Comparison of ENCODE assay signal across 14 cellular contexts in the genomic region with DNA sequence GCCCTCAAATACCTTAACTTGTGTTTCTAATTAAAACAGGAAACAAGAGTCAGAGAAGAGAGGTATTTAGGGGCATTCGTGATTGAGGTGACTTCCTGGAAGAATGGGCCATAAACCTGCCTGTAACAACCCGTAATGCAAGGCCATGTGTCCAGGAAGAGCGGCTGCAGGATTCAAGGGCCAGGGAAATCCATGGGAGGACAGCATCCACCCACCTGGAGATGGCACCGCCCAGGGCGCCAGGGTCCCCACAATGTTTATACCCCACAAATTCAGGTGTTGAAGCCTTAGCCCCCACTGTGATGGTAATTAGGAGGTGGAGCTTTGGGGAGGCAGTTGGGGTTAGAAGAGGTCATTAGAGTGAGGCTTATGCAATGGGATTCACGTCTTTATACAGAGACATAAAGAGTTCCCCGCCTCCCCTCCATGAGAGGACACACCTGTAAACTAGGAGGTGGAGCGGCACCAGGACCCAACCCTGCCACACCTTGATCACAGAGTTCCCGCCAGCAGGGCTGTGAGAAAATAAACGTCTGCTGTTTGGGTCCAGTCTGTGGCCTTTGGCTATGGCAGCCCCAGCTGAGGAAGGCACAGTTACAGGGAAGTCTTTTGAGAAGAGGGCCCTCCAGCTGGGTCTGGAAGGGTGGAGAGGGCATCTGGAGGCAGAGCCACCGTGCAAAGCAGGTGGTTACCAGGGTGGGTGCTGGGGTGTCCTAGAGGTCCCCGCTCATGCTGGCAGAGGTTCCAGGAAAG.
DNase-seq lines count a peak whose midpoint lies in the region; TF ChIP-seq lines count a peak whose summit lies in the region.
"Had no signal": no experiment of that assay in that cellular context is flagged by ENCODE, and none has a peak within 500 bp of the region (broad histone marks: within the 10 kb centered on the region; RNA-seq: fewer than 3 reads in every experiment).

No MANE protein-coding gene starts in this region.

- H3K79me2 ChIP-seq in neural progenitor cell (ENCODE audit: low read depth), result no peaks in the 10 kb centered on the region

- no peaks in the 10 kb centered on the region for H3K36me3 Mint-ChIP-seq in neural progenitor cell
- no peaks in the 10 kb centered on the region for H3K36me3 Mint-ChIP-seq in activated CD4-positive, alpha-beta T cell treated with anti-CD3 and anti-CD28 coated beads, Interleukin-2, amount 10 ng/mL, durations not matched to agents 7 days and 5 days (ENCODE audit: low read depth)

- H3K4me3 ChIP-seq in coronary artery (no peak overlapping the region), neural progenitor cell (no peak overlapping the region), dorsolateral prefrontal cortex (no peak overlapping the region)
- H3K4me3 ChIP-seq: GM23338 had no signal

- no peaks in the 10 kb centered on the region for H4K20me1 ChIP-seq in neural progenitor cell (ENCODE audit: low read depth)

- DNase-seq in SW480 (ENCODE audit: low spot score) (peak; percentile 71), coronary artery (ENCODE audit: low spot score) (peak; percentile 46), neural progenitor cell (ENCODE audit: low spot score) (no peak), dedifferentiated amniotic fluid mesenchymal stem cell (ENCODE audit: extremely low spot score) (no peak), dorsolateral prefrontal cortex (no peak)
- no peak for DNase-seq in activated CD4-positive, alpha-beta T cell treated with anti-CD3 and anti-CD28 coated beads, Interleukin-2, amount 10 ng/mL, durations not matched to agents 7 days and 5 days
- DNase-seq: ACHN; AML-193; Caco-2; CD4-positive, alpha-beta T cell; HCEC 1CT had no signal

- H3K27ac ChIP-seq in coronary artery (no peak overlapping the region), neural progenitor cell (no peak overlapping the region), dorsolateral prefrontal cortex (no peak overlapping the region)
- H3K27ac ChIP-seq: C4-2B, HL-60 had no signal

- POLR2A ChIA-PET in activated CD4-positive, alpha-beta T cell treated with anti-CD3 and anti-CD28 coated beads, Interleukin-2, amount 10 ng/mL, durations not matched to agents 7 days and 5 days (lab: Charles Lee), result no interaction called here

- H3F3A ChIP-seq in neural progenitor cell (ENCODE audit: low read depth), result no peaks in the 10 kb centered on the region

- H3K4me1 Mint-ChIP-seq in neural progenitor cell, result no peaks in the 10 kb centered on the region
- no peaks in the 10 kb centered on the region for H3K4me1 Mint-ChIP-seq in activated CD4-positive, alpha-beta T cell treated with anti-CD3 and anti-CD28 coated beads, Interleukin-2, amount 10 ng/mL, durations not matched to agents 7 days and 5 days

- peak overlapping the region; percentile 48 for H3K4me3 Mint-ChIP-seq in neural progenitor cell
- no peak overlapping the region for H3K4me3 Mint-ChIP-seq in activated CD4-positive, alpha-beta T cell treated with anti-CD3 and anti-CD28 coated beads, Interleukin-2, amount 10 ng/mL, durations not matched to agents 7 days and 5 days
- H3K4me3 Mint-ChIP-seq: CD4-positive, alpha-beta T cell; GM23338 had no signal

- H3K9ac ChIP-seq in neural progenitor cell, result no peak overlapping the region

- no peaks in the 10 kb centered on the region for H3K36me3 ChIP-seq in neural progenitor cell

- H3K27me3 ChIP-seq in neural progenitor cell (no peaks in the 10 kb centered on the region), dorsolateral prefrontal cortex (peaks cover 0 to 4% (median 0%) of the 10 kb centered on the region in 45 donors)

- intact Hi-C loops in dorsolateral prefrontal cortex (cut with DNase I), result no loop called here

- H3K4me2 ChIP-seq in neural progenitor cell, result no peak overlapping the region
- H3K4me2 ChIP-seq: GM23338 had no signal

- H3K27me3 Mint-ChIP-seq in neural progenitor cell (ENCODE audit: insufficient read depth, low read depth), result peaks cover 4% of the 10 kb centered on the region
- H3K27me3 Mint-ChIP-seq in activated CD4-positive, alpha-beta T cell treated with anti-CD3 and anti-CD28 coated beads, Interleukin-2, amount 10 ng/mL, durations not matched to agents 7 days and 5 days, result peaks cover 2% of the 10 kb centered on the region
- H3K27me3 Mint-ChIP-seq: CD4-positive, alpha-beta T cell had no signal

- no peaks in the 10 kb centered on the region for H3K4me1 ChIP-seq in neural progenitor cell
- H3K4me1 ChIP-seq: Caco-2 had no signal

- CTCF ChIA-PET in activated CD4-positive, alpha-beta T cell treated with anti-CD3 and anti-CD28 coated beads, Interleukin-2, amount 10 ng/mL, durations not matched to agents 7 days and 5 days (lab: Charles Lee), result interaction anchor here (0.6 kb wide), 1 partner anchor 1565 kb away, joined by 3 read pairs; no protein-coding TSS in a partner anchor

- H3K9me3 ChIP-seq in neural progenitor cell (ENCODE audit: low read depth), result no peaks in the 10 kb centered on the region
- H3K9me3 ChIP-seq: Caco-2 had no signal

- no peak for TF ChIP-seq CTCF in coronary artery (IDR thresholded peaks at IDR 0.05)
- TF ChIP-seq CTCF in neural progenitor cell (IDR thresholded peaks at IDR 0.05), result no peak
- no peak for TF ChIP-seq CTCF in dorsolateral prefrontal cortex (IDR thresholded peaks at IDR 0.05 in 54 of 56, conservative IDR thresholded peaks at IDR 0.05 in 2 of 56; ENCODE audit: low read depth in 1 of 56, partially characterized antibody in 56 of 56)

- H3K9me3 Mint-ChIP-seq in neural progenitor cell, result peaks cover 2% of the 10 kb centered on the region
- H3K9me3 Mint-ChIP-seq in activated CD4-positive, alpha-beta T cell treated with anti-CD3 and anti-CD28 coated beads, Interleukin-2, amount 10 ng/mL, durations not matched to agents 7 days and 5 days, result no peaks in the 10 kb centered on the region
- H3K9me3 Mint-ChIP-seq: CD4-positive, alpha-beta T cell; GM23338 had no signal

- H3K27ac Mint-ChIP-seq in neural progenitor cell, result peak overlapping the region; percentile 37
- H3K27ac Mint-ChIP-seq in activated CD4-positive, alpha-beta T cell treated with anti-CD3 and anti-CD28 coated beads, Interleukin-2, amount 10 ng/mL, durations not matched to agents 7 days and 5 days, result no peak overlapping the region
- H3K27ac Mint-ChIP-seq: CD4-positive, alpha-beta T cell; GM23338 had no signal

- H2AFZ ChIP-seq in neural progenitor cell (replicated peaks), result no peak overlapping the region
- H2AFZ ChIP-seq: GM23338 had no signal

Comparison
In these comparisons a context has a peak if more than half of its experiments do, and no peak if none do; other contexts are left out.
1. DNase-seq: peak in SW480 (single experiment) and coronary artery (single experiment); none in neural progenitor cell (single experiment), dedifferentiated amniotic fluid mesenchymal stem cell (single experiment), activated CD4-positive, alpha-beta T cell treated with anti-CD3 and anti-CD28 coated beads, Interleukin-2, amount 10 ng/mL, durations not matched to agents 7 days and 5 days (single experiment) and dorsolateral prefrontal cortex (0 of 10).